In genomic region chr6:7419065-7419464, GRCh38 we compare ENCODE assay signal across 25 cellular contexts. TPM values are rescaled to one million over a fixed set of nuclear protein-coding genes. Genes with fewer than 3 reads are reported as not detected.
DNase-seq lines count a peak whose midpoint lies in the region; ATAC-seq and TF ChIP-seq lines count a peak whose summit lies in the region.
"Had no signal": no experiment of that assay in that cellular context is flagged by ENCODE, and none has a peak within 500 bp of the region (broad histone marks: within the 10 kb centered on the region; RNA-seq: fewer than 3 reads in every experiment).

No MANE protein-coding gene starts in this region.

- H3K36me3 ChIP-seq in RWPE2 (ENCODE audit: low read depth) (peaks cover 39% of the 10 kb centered on the region), endodermal cell (ENCODE audit: control insufficient read depth, insufficient read depth, low read length) (peaks cover 42% of the 10 kb centered on the region), right lobe of liver (peaks cover 0 to 18% (median 7%) of the 10 kb centered on the region in 4 donors), adrenal gland (replicated peaks in 1 of 2) (peaks cover 0 to 39% of the 10 kb centered on the region in 2 donors)
- H3K36me3 ChIP-seq: breast epithelium had no signal

- H3K4me1 Mint-ChIP-seq in endodermal cell, result peaks cover 32% of the 10 kb centered on the region
- H3K4me1 Mint-ChIP-seq: activated CD4-positive, alpha-beta T cell treated with anti-CD3 and anti-CD28 coated beads for 36 hours; activated naive CD8-positive, alpha-beta T cell treated with anti-CD3 and anti-CD28 coated beads, Interleukin-2, amount 50 U/mL, for 24 hours; CD14-positive monocyte; T-cell had no signal

- intact Hi-C loops in right lobe of liver (cut with DNase I), result no loop called here
- intact Hi-C loops in adrenal gland (cut with DNase I), result loop anchor here in 1 of 2 donors (10.0 kb wide), 1 partner anchor 136 kb away; no protein-coding TSS in a partner anchor

- ATAC-seq in RWPE2 (ENCODE audit: low read depth), result no peak
- peak; percentile 68 to 85 (median 75) for ATAC-seq in right lobe of liver
- ATAC-seq in HG03025 (IDR thresholded peaks at IDR 0.05; ENCODE audit: low FRiP score, unreplicated experiment), result no peak
- ATAC-seq in GM21619 (IDR thresholded peaks at IDR 0.05; ENCODE audit: unreplicated experiment), result no peak
- ATAC-seq: activated CD4-positive, alpha-beta T cell treated with anti-CD3 and anti-CD28 coated beads for 36 hours; activated naive CD8-positive, alpha-beta T cell treated with anti-CD3 and anti-CD28 coated beads, Interleukin-2, amount 50 U/mL, for 24 hours; heart right ventricle; natural killer cell treated with Interleukin-12 subunit alpha and Interleukin-12 subunit beta and Interleukin-15 and Interleukin-18, amount 100 ng/mL, for 72 hours; T-cell had no signal

- H3K9ac ChIP-seq in endodermal cell (ENCODE audit: extremely low read depth, low read length, poor library complexity, severe bottlenecking), result no peak overlapping the region

- H3K27me3 ChIP-seq in RWPE2 (ENCODE audit: insufficient read depth, poor library complexity, severe bottlenecking), result no peaks in the 10 kb centered on the region
- H3K27me3 ChIP-seq in endodermal cell (ENCODE audit: control insufficient read depth, insufficient read depth, low read length, poor library complexity, severe bottlenecking), result no peaks in the 10 kb centered on the region
- H3K27me3 ChIP-seq in right lobe of liver, result no peaks in the 10 kb centered on the region
- H3K27me3 ChIP-seq in adrenal gland, result no peaks in the 10 kb centered on the region
- H3K27me3 ChIP-seq: breast epithelium, heart right ventricle, left lung, pancreas had no signal

- H3K36me3 Mint-ChIP-seq in endodermal cell (ENCODE audit: low read depth), result peaks cover 38% of the 10 kb centered on the region

- TF ChIP-seq POLR2A in right lobe of liver (IDR thresholded peaks at IDR 0.05) (no peak), adrenal gland (IDR thresholded peaks at IDR 0.05) (no peak)

- 52 to 86% methylated on average over 1 of the region's 1 CpG for WGBS in endodermal cell (ENCODE audit: insufficient coverage in 1 of 2, insufficient read length in 1 of 2), 2 experiments
- WGBS in right lobe of liver (ENCODE audit: insufficient coverage, low coverage, low lambda C conversion rate, missing lambda C conversion rate), result 18% methylated on average over 1 of the region's 1 CpG
- 67 to 82% (median 74%) methylated on average over 1 of the region's 1 CpG for WGBS in adrenal gland, 4 donors

- DNase-seq in AG10803 (ENCODE audit: low read depth) (peak; percentile 30), RWPE2 (ENCODE audit: low spot score) (no peak), endodermal cell (no peak), right lobe of liver (peak in 1 of 3 donors; percentile 61), caudate nucleus (lab: John Stamatoyannopoulos, UW) (no peak), adrenal gland (no peak)
- DNase-seq: activated CD4-positive, alpha-beta T cell treated with anti-CD3 and anti-CD28 coated beads for 36 hours; activated effector memory CD4-positive, alpha-beta T cell treated with anti-CD3 and anti-CD28 coated beads, Interleukin-2, amount 50 U/mL, for 16 hours; activated naive CD8-positive, alpha-beta T cell treated with anti-CD3 and anti-CD28 coated beads, Interleukin-2, amount 50 U/mL, for 24 hours; cortex of kidney; DMS153; GF-D8; heart right ventricle; left lung; NCI-H1694 treated with DMSO at 0.1 percent for 48 hours; NCI-H526 treated with DMSO at 0.1 percent for 48 hours; pancreas; substantia nigra; T-cell had no signal

- no peak overlapping the region for H3K4me3 Mint-ChIP-seq in endodermal cell
- H3K4me3 Mint-ChIP-seq: activated CD4-positive, alpha-beta T cell treated with anti-CD3 and anti-CD28 coated beads for 36 hours; activated naive CD8-positive, alpha-beta T cell treated with anti-CD3 and anti-CD28 coated beads, Interleukin-2, amount 50 U/mL, for 24 hours; CD14-positive monocyte; natural killer cell treated with Interleukin-12 subunit alpha and Interleukin-12 subunit beta and Interleukin-15 and Interleukin-18, amount 100 ng/mL, for 72 hours; T-cell had no signal

- H3K4me1 ChIP-seq in RWPE2 (ENCODE audit: insufficient read depth, poor library complexity, severe bottlenecking) (peaks cover 7% of the 10 kb centered on the region), endodermal cell (ENCODE audit: control insufficient read depth, insufficient read depth, low read length) (peaks cover 9% of the 10 kb centered on the region), right lobe of liver (peaks cover 0 to 39% (median 12%) of the 10 kb centered on the region in 4 donors), adrenal gland (replicated peaks in 1 of 2) (no peaks in the 10 kb centered on the region)
- H3K4me1 ChIP-seq: breast epithelium, left lung, pancreas had no signal

- H3K27ac ChIP-seq in RWPE2 (ENCODE audit: poor library complexity, severe bottlenecking) (peak overlapping the region; percentile 13), endodermal cell (ENCODE audit: low read depth, low read length) (no peak overlapping the region), right lobe of liver (no peak overlapping the region), caudate nucleus (ENCODE audit: low read depth, low read length) (no peak overlapping the region), adrenal gland (no peak overlapping the region)
- H3K27ac ChIP-seq: breast epithelium, heart right ventricle, left lung, pancreas had no signal

- H3K27ac Mint-ChIP-seq in endodermal cell, result no peak overlapping the region
- H3K27ac Mint-ChIP-seq: activated CD4-positive, alpha-beta T cell treated with anti-CD3 and anti-CD28 coated beads for 36 hours; activated naive CD8-positive, alpha-beta T cell treated with anti-CD3 and anti-CD28 coated beads, Interleukin-2, amount 50 U/mL, for 24 hours; CD14-positive monocyte; natural killer cell treated with Interleukin-12 subunit alpha and Interleukin-12 subunit beta and Interleukin-15 and Interleukin-18, amount 100 ng/mL, for 72 hours; T-cell had no signal

- no peaks in the 10 kb centered on the region for H3K9me3 Mint-ChIP-seq in endodermal cell
- H3K9me3 Mint-ChIP-seq: activated naive CD8-positive, alpha-beta T cell treated with anti-CD3 and anti-CD28 coated beads, Interleukin-2, amount 50 U/mL, for 24 hours; CD14-positive monocyte; natural killer cell treated with Interleukin-12 subunit alpha and Interleukin-12 subunit beta and Interleukin-15 and Interleukin-18, amount 100 ng/mL, for 72 hours; T-cell had no signal

- H3K9me3 ChIP-seq in RWPE2 (ENCODE audit: severe bottlenecking) (no peaks in the 10 kb centered on the region), endodermal cell (ENCODE audit: control insufficient read depth, low read length) (no peaks in the 10 kb centered on the region), right lobe of liver (no peaks in the 10 kb centered on the region), adrenal gland (replicated peaks in 1 of 3) (no peaks in the 10 kb centered on the region)
- H3K9me3 ChIP-seq: breast epithelium, HAP-1, heart right ventricle, left lung, pancreas had no signal

- H3K4me3 ChIP-seq in AG10803 (ENCODE audit: low read length) (no peak overlapping the region), RWPE2 (ENCODE audit: severe bottlenecking) (no peak overlapping the region), endodermal cell (ENCODE audit: low read length) (peak overlapping the region; percentile 39), right lobe of liver (no peak overlapping the region), adrenal gland (no peak overlapping the region)
- H3K4me3 ChIP-seq: breast epithelium, HAP-1, heart right ventricle, left lung, pancreas had no signal

- no peaks in the 10 kb centered on the region for H3K27me3 Mint-ChIP-seq in endodermal cell (ENCODE audit: insufficient read depth)
- H3K27me3 Mint-ChIP-seq: activated CD4-positive, alpha-beta T cell treated with anti-CD3 and anti-CD28 coated beads for 36 hours; activated naive CD8-positive, alpha-beta T cell treated with anti-CD3 and anti-CD28 coated beads, Interleukin-2, amount 50 U/mL, for 24 hours; natural killer cell treated with Interleukin-12 subunit alpha and Interleukin-12 subunit beta and Interleukin-15 and Interleukin-18, amount 100 ng/mL, for 72 hours; T-cell had no signal

- TF ChIP-seq CTCF in AG10803 (conservative IDR thresholded peaks at IDR 0.05; ENCODE audit: low read length) (no peak), RWPE2 (IDR thresholded peaks at IDR 0.05; ENCODE audit: poor library complexity, severe bottlenecking) (no peak), endodermal cell (conservative IDR thresholded peaks at IDR 0.05) (no peak), right lobe of liver (IDR thresholded peaks at IDR 0.05) (no peak), adrenal gland (IDR thresholded peaks at IDR 0.05) (no peak)

RNA-seq across cellular contexts. Expression of gene RIOK1, which starts 29.5 kb away (rescaled TPM):
- total RNA-seq in endodermal cell, result 10 to 100 TPM; 17.7 to 20.3 TPM
- polyA plus RNA-seq in endodermal cell (2013, experiment 1 of 2), result 20.2 TPM
- 17.9 TPM for polyA plus RNA-seq in endodermal cell (2013, experiment 2 of 2)
- total RNA-seq in right lobe of liver, result 1 to 10 TPM; 4.6 to 7.9 (median 6.7) TPM
- total RNA-seq in adrenal gland, result 10 to 100 TPM in 6 of 8 donors, 1 to 10 TPM in 2; 6.0 to 18.8 (median 14.8) TPM
- 10 to 100 TPM in 2 of 3 donors, 1 to 10 TPM in 1; 8.6 to 21.1 (median 14.9) TPM for polyA plus RNA-seq in adrenal gland

RNA-seq across cellular contexts. Expression of gene CAGE1, which starts 29.5 kb away (rescaled TPM):
- total RNA-seq in endodermal cell, result under 1 TPM; 0.15 to 0.22 TPM
- not detected for polyA plus RNA-seq in endodermal cell (2013, experiment 1 of 2)
- not detected for polyA plus RNA-seq in endodermal cell (2013, experiment 2 of 2)
- total RNA-seq in right lobe of liver, result not detected
- total RNA-seq in adrenal gland, result under 1 TPM in 3 of 8 donors, not detected in 5; 0.08 to 0.25 (median 0.25) TPM
- polyA plus RNA-seq in adrenal gland, result not detected
- total RNA-seq: breast epithelium, left lung had no signal
- polyA plus RNA-seq: CD14-positive monocyte, heart right ventricle, pancreas had no signal

Comparison
In these comparisons a context has a peak if more than half of its experiments do, and no peak if none do; other contexts are left out.
1. ATAC-seq: peak in right lobe of liver (4 of 4); none in RWPE2 (single experiment), HG03025 (single experiment) and GM21619 (single experiment).